ENCODE assay signal across 1 cellular context in genomic region chr20:227439-228105, GRCh38.
TF ChIP-seq lines count a peak whose summit lies in the region.

No MANE protein-coding gene starts in this region.

TF ChIP-seq in HepG2, 621 proteins besides CTCF, POLR2A, EP300 and RAD21:
- TF ChIP-seq, protein P1, sequence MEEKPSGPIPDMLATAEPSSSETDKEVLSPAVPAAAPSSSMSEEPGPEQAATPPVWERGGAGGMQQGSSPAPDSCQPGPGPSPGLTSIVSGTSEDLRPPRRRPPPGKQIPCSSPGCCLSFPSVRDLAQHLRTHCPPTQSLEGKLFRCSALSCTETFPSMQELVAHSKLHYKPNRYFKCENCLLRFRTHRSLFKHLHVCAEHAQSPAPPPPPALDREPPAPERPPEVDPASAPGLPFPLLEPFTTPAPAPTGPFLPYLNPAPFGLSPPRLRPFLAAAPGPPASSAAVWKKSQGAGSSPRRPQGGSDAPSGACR (CRISPR knock-in tag; IDR thresholded peaks at IDR 0.05), result no peak
- TF ChIP-seq NFIB (CRISPR knock-in tag; IDR thresholded peaks at IDR 0.05; ENCODE audit: borderline replicate concordance), result no peak
- TF ChIP-seq ZNF672 (CRISPR knock-in tag; IDR thresholded peaks at IDR 0.05), result no peak
- no peak for TF ChIP-seq ZSCAN31 (CRISPR knock-in tag; IDR thresholded peaks at IDR 0.05; ENCODE audit: low read depth)
- no peak for TF ChIP-seq KDM3A (CRISPR knock-in tag; IDR thresholded peaks at IDR 0.05; ENCODE audit: low read depth)
- no peak for TF ChIP-seq SIN3A (IDR thresholded peaks at IDR 0.05; ENCODE audit: borderline replicate concordance, low read depth, low read length)
- TF ChIP-seq MEIS1 (CRISPR knock-in tag; IDR thresholded peaks at IDR 0.05; ENCODE audit: borderline replicate concordance), result no peak
- TF ChIP-seq, protein P2, sequence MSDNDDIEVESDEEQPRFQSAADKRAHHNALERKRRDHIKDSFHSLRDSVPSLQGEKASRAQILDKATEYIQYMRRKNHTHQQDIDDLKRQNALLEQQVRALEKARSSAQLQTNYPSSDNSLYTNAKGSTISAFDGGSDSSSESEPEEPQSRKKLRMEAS (IDR thresholded peaks at IDR 0.05), result no peak
- no peak for TF ChIP-seq ATM (IDR thresholded peaks at IDR 0.05; ENCODE audit: borderline replicate concordance)
- no peak for TF ChIP-seq MIER2 (CRISPR knock-in tag; IDR thresholded peaks at IDR 0.05)
- TF ChIP-seq FUBP1 (CRISPR knock-in tag; IDR thresholded peaks at IDR 0.05; ENCODE audit: borderline replicate concordance), result no peak
- no peak for TF ChIP-seq ZC3H4 (CRISPR knock-in tag; IDR thresholded peaks at IDR 0.05; ENCODE audit: borderline replicate concordance)
- TF ChIP-seq, protein P3, sequence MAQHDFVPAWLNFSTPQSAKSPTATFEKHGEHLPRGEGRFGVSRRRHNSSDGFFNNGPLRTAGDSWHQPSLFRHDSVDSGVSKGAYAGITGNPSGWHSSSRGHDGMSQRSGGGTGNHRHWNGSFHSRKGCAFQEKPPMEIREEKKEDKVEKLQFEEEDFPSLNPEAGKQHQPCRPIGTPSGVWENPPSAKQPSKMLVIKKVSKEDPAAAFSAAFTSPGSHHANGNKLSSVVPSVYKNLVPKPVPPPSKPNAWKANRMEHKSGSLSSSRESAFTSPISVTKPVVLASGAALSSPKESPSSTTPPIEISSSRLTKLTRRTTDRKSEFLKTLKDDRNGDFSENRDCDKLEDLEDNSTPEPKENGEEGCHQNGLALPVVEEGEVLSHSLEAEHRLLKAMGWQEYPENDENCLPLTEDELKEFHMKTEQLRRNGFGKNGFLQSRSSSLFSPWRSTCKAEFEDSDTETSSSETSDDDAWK (CRISPR knock-in tag; IDR thresholded peaks at IDR 0.05), result no peak
- no peak for TF ChIP-seq DR1 (CRISPR knock-in tag; IDR thresholded peaks at IDR 0.05)
- TF ChIP-seq CCAR2 (optimal IDR thresholded peaks at IDR 0.05; ENCODE audit: low read depth, low read length), result no peak
- TF ChIP-seq, protein P4, sequence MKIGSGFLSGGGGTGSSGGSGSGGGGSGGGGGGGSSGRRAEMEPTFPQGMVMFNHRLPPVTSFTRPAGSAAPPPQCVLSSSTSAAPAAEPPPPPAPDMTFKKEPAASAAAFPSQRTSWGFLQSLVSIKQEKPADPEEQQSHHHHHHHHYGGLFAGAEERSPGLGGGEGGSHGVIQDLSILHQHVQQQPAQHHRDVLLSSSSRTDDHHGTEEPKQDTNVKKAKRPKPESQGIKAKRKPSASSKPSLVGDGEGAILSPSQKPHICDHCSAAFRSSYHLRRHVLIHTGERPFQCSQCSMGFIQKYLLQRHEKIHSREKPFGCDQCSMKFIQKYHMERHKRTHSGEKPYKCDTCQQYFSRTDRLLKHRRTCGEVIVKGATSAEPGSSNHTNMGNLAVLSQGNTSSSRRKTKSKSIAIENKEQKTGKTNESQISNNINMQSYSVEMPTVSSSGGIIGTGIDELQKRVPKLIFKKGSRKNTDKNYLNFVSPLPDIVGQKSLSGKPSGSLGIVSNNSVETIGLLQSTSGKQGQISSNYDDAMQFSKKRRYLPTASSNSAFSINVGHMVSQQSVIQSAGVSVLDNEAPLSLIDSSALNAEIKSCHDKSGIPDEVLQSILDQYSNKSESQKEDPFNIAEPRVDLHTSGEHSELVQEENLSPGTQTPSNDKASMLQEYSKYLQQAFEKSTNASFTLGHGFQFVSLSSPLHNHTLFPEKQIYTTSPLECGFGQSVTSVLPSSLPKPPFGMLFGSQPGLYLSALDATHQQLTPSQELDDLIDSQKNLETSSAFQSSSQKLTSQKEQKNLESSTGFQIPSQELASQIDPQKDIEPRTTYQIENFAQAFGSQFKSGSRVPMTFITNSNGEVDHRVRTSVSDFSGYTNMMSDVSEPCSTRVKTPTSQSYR (CRISPR knock-in tag; IDR thresholded peaks at IDR 0.05; ENCODE audit: borderline replicate concordance), result no peak
